29 cellular contexts compared by ENCODE assay signal in genomic region chr7:120760851-120761250, GRCh38.
"Had no signal": no experiment of that assay in that cellular context is flagged by ENCODE, and none has a peak within 500 bp of the region (broad histone marks: within the 10 kb centered on the region; RNA-seq: fewer than 3 reads in every experiment).

No MANE protein-coding gene starts in this region.

- H3K4me1 Mint-ChIP-seq: naive thymus-derived CD8-positive, alpha-beta T cell; nephron progenitor cell; neural crest cell; stimulated activated effector memory CD8-positive, alpha-beta T cell treated with anti-CD3 and anti-CD28 coated beads, Interleukin-12 subunit alpha, Interleukin-12 subunit beta, amount 100 ng/mL, for 72 hours; stimulated activated naive B cell treated with anti-CD40 and anti-IgM and Interleukin-4, amounts not matched to agents 10 μg/mL and 1 μg/mL and 100 μg/mL, for 72 hours had no signal

- H3K36me3 ChIP-seq: ovary, right lobe of liver, sigmoid colon, stomach, thoracic aorta, thyroid gland, tibial nerve, upper lobe of left lung, uterus had no signal

- H3K9me3 Mint-ChIP-seq: naive thymus-derived CD8-positive, alpha-beta T cell; nephron progenitor cell; neural crest cell; stimulated activated effector memory CD8-positive, alpha-beta T cell treated with anti-CD3 and anti-CD28 coated beads, Interleukin-12 subunit alpha, Interleukin-12 subunit beta, amount 100 ng/mL, for 72 hours; stimulated activated naive B cell treated with anti-CD40 and anti-IgM and Interleukin-4, amounts not matched to agents 10 μg/mL and 1 μg/mL and 100 μg/mL, for 72 hours; stimulated activated naive CD8-positive, alpha-beta T cell treated with anti-CD3 and anti-CD28 coated beads, Interleukin-15, Interleukin-2, amounts not matched to agents 100 ng/mL and 50 ng/mL, for 24 hours had no signal

- H3K9ac ChIP-seq: parathyroid adenoma had no signal

- ATAC-seq: naive thymus-derived CD8-positive, alpha-beta T cell; natural killer cell treated with Interleukin-12 subunit alpha and Interleukin-12 subunit beta and Interleukin-15 and Interleukin-18, amount 100 ng/mL, for 72 hours; psoas muscle; right cardiac atrium; right lobe of liver; stimulated activated naive B cell treated with anti-CD40 and anti-IgM and Interleukin-4, amounts not matched to agents 10 μg/mL and 1 μg/mL and 100 μg/mL, for 72 hours had no signal

- H3K27ac ChIP-seq: ovary, parathyroid adenoma, psoas muscle, right lobe of liver, sigmoid colon, stomach, thoracic aorta, thyroid gland, tibial nerve, upper lobe of left lung, uterus had no signal

- H3K27ac Mint-ChIP-seq: naive thymus-derived CD8-positive, alpha-beta T cell; natural killer cell treated with Interleukin-12 subunit alpha and Interleukin-12 subunit beta and Interleukin-15 and Interleukin-18, amount 100 ng/mL, for 72 hours; nephron progenitor cell; progenitor cell of endocrine pancreas; stimulated activated effector memory CD8-positive, alpha-beta T cell treated with anti-CD3 and anti-CD28 coated beads, Interleukin-12 subunit alpha, Interleukin-12 subunit beta, amount 100 ng/mL, for 72 hours; stimulated activated naive B cell treated with anti-CD40 and anti-IgM and Interleukin-4, amounts not matched to agents 10 μg/mL and 1 μg/mL and 100 μg/mL, for 72 hours; stimulated activated naive CD8-positive, alpha-beta T cell treated with anti-CD3 and anti-CD28 coated beads, Interleukin-15, Interleukin-2, amounts not matched to agents 100 ng/mL and 50 ng/mL, for 24 hours had no signal

- H3K4me3 Mint-ChIP-seq: naive thymus-derived CD8-positive, alpha-beta T cell; natural killer cell treated with Interleukin-12 subunit alpha and Interleukin-12 subunit beta and Interleukin-15 and Interleukin-18, amount 100 ng/mL, for 72 hours; nephron progenitor cell; neural crest cell; stimulated activated effector memory CD8-positive, alpha-beta T cell treated with anti-CD3 and anti-CD28 coated beads, Interleukin-12 subunit alpha, Interleukin-12 subunit beta, amount 100 ng/mL, for 72 hours; stimulated activated naive B cell treated with anti-CD40 and anti-IgM and Interleukin-4, amounts not matched to agents 10 μg/mL and 1 μg/mL and 100 μg/mL, for 72 hours; stimulated activated naive CD8-positive, alpha-beta T cell treated with anti-CD3 and anti-CD28 coated beads, Interleukin-15, Interleukin-2, amounts not matched to agents 100 ng/mL and 50 ng/mL, for 24 hours had no signal

- H3K4me3 ChIP-seq: ovary, psoas muscle, right lobe of liver, sigmoid colon, stomach, thoracic aorta, thyroid gland, tibial nerve, upper lobe of left lung, uterus had no signal

- DNase-seq: naive thymus-derived CD8-positive, alpha-beta T cell; nephron progenitor cell; occipital lobe; ovary; posterior cingulate gyrus; psoas muscle; right cardiac atrium; right lobe of liver; sigmoid colon; small intestine; stimulated activated CD4-positive, alpha-beta T cell treated with anti-CD3 and anti-CD28 coated beads, Interleukin-15, amount 100 ng/mL, for 24 hours; stimulated activated CD4-positive, alpha-beta T cell treated with anti-CD3 and anti-CD28 coated beads, Interleukin-2, amount 100 ng/mL, for 24 hours; stimulated activated CD4-positive, alpha-beta T cell treated with anti-CD3 and anti-CD28 coated beads, Interleukin-2, amount 100 ng/mL, for 48 hours; stimulated activated CD4-positive, alpha-beta T cell treated with anti-CD3 and anti-CD28 coated beads, Interleukin-4, amount 100 ng/mL, for 24 hours; stimulated activated naive B cell treated with anti-CD40 and anti-IgM and Interleukin-4, amounts not matched to agents 10 μg/mL and 1 μg/mL and 100 μg/mL, for 72 hours; stimulated activated naive CD4-positive, alpha-beta T cell treated with Interleukin-2 at 50 U/mL for 16 hours; stomach; thyroid gland; trophoblast cell; upper lobe of left lung; uterus had no signal

- H2AFZ ChIP-seq: parathyroid adenoma had no signal

- H3K36me3 Mint-ChIP-seq: naive thymus-derived CD8-positive, alpha-beta T cell; natural killer cell treated with Interleukin-12 subunit alpha and Interleukin-12 subunit beta and Interleukin-15 and Interleukin-18, amount 100 ng/mL, for 72 hours; stimulated activated effector memory CD8-positive, alpha-beta T cell treated with anti-CD3 and anti-CD28 coated beads, Interleukin-12 subunit alpha, Interleukin-12 subunit beta, amount 100 ng/mL, for 72 hours; stimulated activated naive B cell treated with anti-CD40 and anti-IgM and Interleukin-4, amounts not matched to agents 10 μg/mL and 1 μg/mL and 100 μg/mL, for 72 hours had no signal

- H3K4me1 ChIP-seq: parathyroid adenoma, psoas muscle, right lobe of liver, sigmoid colon, stomach, thyroid gland, tibial nerve, upper lobe of left lung, uterus had no signal

- H3K27me3 Mint-ChIP-seq: natural killer cell treated with Interleukin-12 subunit alpha and Interleukin-12 subunit beta and Interleukin-15 and Interleukin-18, amount 100 ng/mL, for 72 hours had no signal

- H3K79me2 ChIP-seq: parathyroid adenoma had no signal

- H3K27me3 ChIP-seq: ovary, right lobe of liver, sigmoid colon, stomach, thyroid gland, tibial nerve, upper lobe of left lung, uterus had no signal
